Comparison of ENCODE assay signal across 21 cellular contexts in the genomic region with DNA sequence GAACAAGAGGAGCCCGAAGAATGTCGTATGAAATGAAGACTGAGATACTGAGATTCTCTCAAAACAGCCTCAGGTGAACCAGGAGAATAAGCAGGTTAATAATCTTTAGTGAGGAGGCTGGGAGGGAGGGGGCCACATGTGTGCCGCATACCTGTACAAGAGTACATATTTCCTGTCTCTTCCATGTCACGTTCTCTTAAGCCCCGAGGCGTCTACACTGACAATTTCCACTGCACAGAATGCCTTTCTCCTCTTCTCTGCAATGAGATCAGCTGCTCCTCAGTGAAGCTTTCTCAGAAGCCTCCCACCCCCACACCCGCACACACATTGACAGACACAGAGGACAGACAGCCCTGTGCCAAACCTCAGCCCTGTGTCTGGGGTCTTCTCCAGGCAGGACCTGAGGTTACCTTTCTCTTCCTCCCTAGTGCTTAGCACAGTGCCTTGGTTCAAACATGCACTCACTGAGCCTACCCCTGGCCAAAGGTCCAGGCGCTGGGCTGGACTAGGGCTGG. TPM values are rescaled to one million over a fixed set of nuclear protein-coding genes. Genes with fewer than 3 reads are reported as not detected.
"Had no signal": no experiment of that assay in that cellular context is flagged by ENCODE, and none has a peak within 500 bp of the region (broad histone marks: within the 10 kb centered on the region; RNA-seq: fewer than 3 reads in every experiment).

No MANE protein-coding gene starts in this region.

- ATAC-seq: activated T-helper 17 cell treated with anti-CD3 and anti-CD28 coated beads, Interleukin-2, amount 50 U/mL, for 72 hours; esophagus mucosa; naive thymus-derived CD4-positive, alpha-beta T cell; right lobe of liver; T-helper 17 cell had no signal

- H3K9me3 Mint-ChIP-seq: activated T-helper 17 cell treated with anti-CD3 and anti-CD28 coated beads, Interleukin-2, amount 50 U/mL, for 72 hours; stimulated activated naive CD8-positive, alpha-beta T cell treated with anti-CD3 and anti-CD28 coated beads, Interleukin-15, Interleukin-2, amounts not matched to agents 100 ng/mL and 50 ng/mL, for 24 hours had no signal

- H3K27ac ChIP-seq: brain microvascular endothelial cell, right lobe of liver, testis had no signal

- H3K27me3 ChIP-seq: brain microvascular endothelial cell, right lobe of liver, testis had no signal

- DNase-seq: activated CD4-positive, alpha-beta T cell treated with anti-CD3 and anti-CD28 coated beads, Interleukin-2, amount 50 U/mL, for 1 hour; activated CD4-positive, CD25-positive, alpha-beta regulatory T cell; activated naive CD4-positive, alpha-beta T cell treated with anti-CD3 and anti-CD28 coated beads, Interleukin-2, amount 50 U/mL, for 16 hours; activated T-cell treated with anti-CD3 and anti-CD28 coated beads for 4 hours; amniotic stem cell; brain microvascular endothelial cell; cerebellar nuclear complex; dermis blood vessel endothelial cell; head of caudate nucleus; naive thymus-derived CD4-positive, alpha-beta T cell; nucleus accumbens; right lobe of liver; stimulated activated CD4-positive, alpha-beta T cell treated with anti-CD3 and anti-CD28 coated beads, Interleukin-4, amount 100 ng/mL, for 1 hour; stimulated activated CD8-positive, alpha-beta memory T cell treated with anti-CD3 and anti-CD28 coated beads, Interleukin-4, amount 100 ng/mL, for 48 hours; T-helper 17 cell; testis had no signal

- H3K4me1 Mint-ChIP-seq: activated T-helper 17 cell treated with anti-CD3 and anti-CD28 coated beads, Interleukin-2, amount 50 U/mL, for 72 hours had no signal

- H3K4me1 ChIP-seq: right lobe of liver, testis had no signal

- FAIRE-seq: keratinocyte had no signal

- H3K4me3 ChIP-seq: right lobe of liver, testis had no signal

- H3K9me3 ChIP-seq: right lobe of liver, testis had no signal

- H3K36me3 ChIP-seq: brain microvascular endothelial cell, right lobe of liver had no signal

- H3K27ac Mint-ChIP-seq: activated T-helper 17 cell treated with anti-CD3 and anti-CD28 coated beads, Interleukin-2, amount 50 U/mL, for 72 hours; naive thymus-derived CD4-positive, alpha-beta T cell; stimulated activated naive CD8-positive, alpha-beta T cell treated with anti-CD3 and anti-CD28 coated beads, Interleukin-15, Interleukin-2, amounts not matched to agents 100 ng/mL and 50 ng/mL, for 24 hours; T-helper 17 cell had no signal

- H3K36me3 Mint-ChIP-seq: naive thymus-derived CD4-positive, alpha-beta T cell had no signal

- H3K4me3 Mint-ChIP-seq: activated T-helper 17 cell treated with anti-CD3 and anti-CD28 coated beads, Interleukin-2, amount 50 U/mL, for 72 hours; naive thymus-derived CD4-positive, alpha-beta T cell; stimulated activated naive CD8-positive, alpha-beta T cell treated with anti-CD3 and anti-CD28 coated beads, Interleukin-15, Interleukin-2, amounts not matched to agents 100 ng/mL and 50 ng/mL, for 24 hours; T-helper 17 cell had no signal

RNA-seq across cellular contexts. Expression of gene PDZRN3, which starts 55.4 kb away (rescaled TPM):
- total RNA-seq: activated CD8-positive, alpha-beta memory T cell treated with anti-CD3 and anti-CD28 coated beads for 36 hours; activated T-helper 17 cell treated with anti-CD3 and anti-CD28 coated beads, Interleukin-2, amount 50 U/mL, for 72 hours; naive thymus-derived CD4-positive, alpha-beta T cell; T-helper 17 cell had no signal
- polyA plus RNA-seq: keratinocyte; naive thymus-derived CD4-positive, alpha-beta T cell had no signal
